Comparison of ENCODE assay signal across 11 cellular contexts in the genomic region with DNA sequence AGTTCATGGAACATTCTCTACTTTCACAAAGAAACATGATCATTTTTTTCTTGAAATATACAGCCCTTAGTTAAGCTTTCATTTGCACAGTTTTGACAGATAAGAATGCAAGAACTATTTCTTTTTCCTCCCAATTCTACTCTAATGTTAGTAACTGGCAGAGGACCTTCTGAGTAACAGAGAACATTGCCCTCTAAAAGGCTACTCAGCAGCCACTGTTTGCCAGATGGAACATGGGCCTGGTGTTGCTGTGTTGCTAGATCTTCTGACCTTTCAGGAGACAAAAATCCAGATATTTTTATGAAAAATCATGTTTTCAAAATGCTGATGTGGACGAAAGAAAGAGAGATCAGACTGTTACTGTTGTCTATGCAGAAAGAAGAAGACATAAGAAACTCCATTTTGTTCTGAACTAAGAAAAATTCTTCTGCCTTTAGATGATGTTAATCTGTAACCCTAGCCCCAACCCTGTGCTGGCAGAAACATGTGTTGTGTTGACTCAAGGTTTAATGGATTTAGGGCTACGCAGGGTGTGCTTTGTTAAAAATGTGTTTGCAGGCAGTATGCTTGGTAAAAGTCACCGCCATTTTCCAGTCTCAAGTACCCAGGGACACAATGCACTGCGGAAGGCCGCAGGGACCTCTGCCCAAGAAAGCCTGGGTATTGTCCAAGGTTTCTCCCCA. TPM values are rescaled to one million over a fixed set of nuclear protein-coding genes. Genes with fewer than 3 reads are reported as not detected.
A peak's percentile ranks its signal among the peaks of the same experiment; 100 is the strongest.
DNase-seq lines count a peak whose midpoint lies in the region; ATAC-seq and TF ChIP-seq lines count a peak whose summit lies in the region.
"Had no signal": no experiment of that assay in that cellular context is flagged by ENCODE, and none has a peak within 500 bp of the region (broad histone marks: within the 10 kb centered on the region; RNA-seq: fewer than 3 reads in every experiment).

No MANE protein-coding gene starts in this region.

- TF ChIP-seq CTCF in 22Rv1 (IDR thresholded peaks at IDR 0.05) (no peak), body of pancreas (IDR thresholded peaks at IDR 0.05) (no peak), lower lobe of right lung (IDR thresholded peaks at IDR 0.05) (no peak)

- no peaks in the 10 kb centered on the region for H3K27me3 ChIP-seq in HUES6 (ENCODE audit: control insufficient read depth, insufficient read depth, low read length)
- no peaks in the 10 kb centered on the region for H3K27me3 ChIP-seq in body of pancreas
- H3K27me3 ChIP-seq in lower lobe of right lung (ENCODE audit: low read depth) = no peaks in the 10 kb centered on the region

- peak overlapping the region; percentile 35 for H3K9ac ChIP-seq in HUES6 (ENCODE audit: low read length)

- H3K9me3 ChIP-seq in HUES6 (ENCODE audit: control insufficient read depth, insufficient read depth, low read depth, low read length) (peaks cover 31% of the 10 kb centered on the region), body of pancreas (no peaks in the 10 kb centered on the region), lower lobe of right lung (peaks cover 5% of the 10 kb centered on the region)

- H3K4me3 ChIP-seq in HUES6 (ENCODE audit: low read depth, low read length) = no peak overlapping the region; the same call in 1 of the 2 replicates
- no peak overlapping the region for H3K4me3 ChIP-seq in body of pancreas
- H3K4me3 ChIP-seq in lower lobe of right lung = no peak overlapping the region

- WGBS in body of pancreas, 2 donors = 36 to 40% methylated on average over 5 of the region's 5 CpGs

- DNase-seq in body of pancreas (peak in 1 of 4 donors; percentile 21), lower lobe of right lung (no peak), HuH-7.5 (ENCODE audit: low spot score) (no peak)
- DNase-seq in stimulated activated naive CD8-positive, alpha-beta T cell treated with anti-CD3 and anti-CD28 coated beads, Interleukin-15, Interleukin-2, amounts not matched to agents 100 U/mL and 50 U/mL, for 24 hours = no peak
- DNase-seq: activated T-cell treated with anti-CD3 and anti-CD28 coated beads for 4 hours, NCI-H2107 had no signal

- intact Hi-C loops in body of pancreas (cut with DNase I) = no loop called here
- intact Hi-C loops in lower lobe of right lung (cut with DNase I) = no loop called here

- peaks cover 11% of the 10 kb centered on the region for H3K4me1 ChIP-seq in HUES6 (ENCODE audit: control insufficient read depth, insufficient read depth, low read length)
- H3K4me1 ChIP-seq in body of pancreas = peaks cover 33% of the 10 kb centered on the region
- H3K4me1 ChIP-seq in lower lobe of right lung = peaks cover 48% of the 10 kb centered on the region

- peaks cover 22% of the 10 kb centered on the region for H3K36me3 ChIP-seq in HUES6 (ENCODE audit: control insufficient read depth, insufficient read depth, low read length)
- no peaks in the 10 kb centered on the region for H3K36me3 ChIP-seq in body of pancreas (replicated peaks in 1 of 2; ENCODE audit: insufficient read depth in 1 of 2, low read depth in 2 of 2)
- no peaks in the 10 kb centered on the region for H3K36me3 ChIP-seq in lower lobe of right lung

- ATAC-seq in body of pancreas (no peak), lower lobe of right lung (no peak), GM21367 (IDR thresholded peaks at IDR 0.05; ENCODE audit: unreplicated experiment) (no peak), GM18502 (IDR thresholded peaks at IDR 0.05; ENCODE audit: poor library complexity, unreplicated experiment) (no peak)
- no peak for ATAC-seq in stimulated activated naive CD8-positive, alpha-beta T cell treated with anti-CD3 and anti-CD28 coated beads, Interleukin-15, Interleukin-2, amounts not matched to agents 100 U/mL and 50 U/mL, for 24 hours

- H3K27ac ChIP-seq in 22Rv1 = peak overlapping the region; percentile 88
- peak overlapping the region; percentile 59; the same call in 1 of the 2 replicates for H3K27ac ChIP-seq in HUES6 (ENCODE audit: low read depth, low read length)
- H3K27ac ChIP-seq in body of pancreas = peak overlapping the region; percentile 69 to 99 (median 96)
- peak overlapping the region; percentile 98 for H3K27ac ChIP-seq in lower lobe of right lung
- H3K27ac ChIP-seq: HL-60 had no signal

- TF ChIP-seq POLR2A in body of pancreas (IDR thresholded peaks at IDR 0.05) = no peak

RNA-seq across cellular contexts. Expression of a gene that starts 2.9 kb away (rescaled TPM):
- total RNA-seq in body of pancreas (100 to 1,000 TPM in 1 of 2 donors, 10 to 100 TPM in 1; 64.1 to 222 TPM), lower lobe of right lung (187 TPM)
